Comparison of ENCODE assay signal across 8 cellular contexts in the genomic region with DNA sequence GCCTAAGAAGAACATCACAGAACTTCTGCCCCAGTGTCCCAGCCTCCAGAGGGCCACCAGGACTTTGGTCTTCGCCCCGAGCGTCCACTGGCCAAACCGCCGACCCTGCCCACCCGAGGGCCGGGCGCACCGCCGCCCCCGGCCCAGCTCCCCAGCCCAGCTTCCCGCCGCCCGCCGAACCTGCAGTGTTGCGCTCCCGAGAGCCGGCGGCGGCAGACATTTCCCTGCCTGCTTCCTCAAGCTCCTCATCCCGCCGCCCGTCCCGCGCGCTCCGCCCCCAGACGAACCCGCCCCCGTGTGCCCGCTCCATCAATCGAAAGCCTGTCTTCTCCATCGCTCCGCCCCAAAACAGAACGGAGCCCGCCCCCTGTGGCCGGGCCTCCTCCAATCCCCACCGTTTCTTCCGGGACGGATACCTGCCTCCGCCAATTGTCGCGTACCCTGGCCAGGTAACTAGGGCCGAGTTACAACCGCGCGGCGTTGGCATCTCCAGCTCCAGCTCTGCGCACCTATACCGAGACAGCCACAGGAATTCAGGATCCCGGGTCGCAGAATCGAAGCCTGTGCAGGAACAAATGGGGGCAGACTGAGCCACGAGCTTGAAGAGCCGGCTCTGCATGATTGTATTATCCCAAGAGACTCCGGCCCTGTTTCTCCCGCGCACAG. TPM values are rescaled to one million over a fixed set of nuclear protein-coding genes. Genes with fewer than 3 reads are reported as not detected.
A peak's percentile ranks its signal among the peaks of the same experiment; 100 is the strongest.
DNase-seq lines count a peak whose midpoint lies in the region; ATAC-seq, FAIRE-seq and TF ChIP-seq lines count a peak whose summit lies in the region.

No MANE protein-coding gene starts in this region.

- intact Hi-C loops in mammary epithelial cell (cut with micrococcal nuclease), result loop anchor here (2.0 kb wide), 1 partner anchor 15 kb away; a partner anchor contains a TSS

- H3K36me3 ChIP-seq in mammary epithelial cell (ENCODE audit: insufficient read depth, low read length), result no peaks in the 10 kb centered on the region
- H3K36me3 ChIP-seq in small intestine (ENCODE audit: control insufficient read depth in 2 of 2, insufficient read depth in 2 of 2, low read length in 2 of 2), result peaks cover 0 to 4% of the 10 kb centered on the region in 2 donors

- no peaks in the 10 kb centered on the region for H4K20me1 ChIP-seq in mammary epithelial cell (ENCODE audit: insufficient read depth, low read length)

- peak overlapping the region; percentile 80 for H3K27ac ChIP-seq in VCaP
- peak overlapping the region; percentile 56 for H3K27ac ChIP-seq in mammary epithelial cell (ENCODE audit: insufficient read depth, low read depth, low read length)
- H3K27ac ChIP-seq in small intestine (ENCODE audit: low read depth in 1 of 2, low read length in 1 of 2), result peak overlapping the region; percentile 3 to 15

- CTCF ChIA-PET in mammary epithelial cell (lab: Charles Lee; ENCODE audit: low non-redundant PET), result interaction anchor here (0.5 to 0.6 kb wide), 3 partner anchors 87 to 938 kb away, joined by 3 to 9 read pairs (median 3); no protein-coding TSS in a partner anchor

- DNase-seq in AG08396 (ENCODE audit: low spot score), result peak; percentile 97
- peak; percentile 97 for DNase-seq in NCI-H2196 treated with DMSO at 0.1 percent for 48 hours (lab: John Stamatoyannopoulos, UW; ENCODE audit: unreplicated experiment)
- DNase-seq in mammary epithelial cell, result peak; percentile 98
- peak; percentile 99 for DNase-seq in iPS-NIHi11 (ENCODE audit: low spot score)
- peak; percentile 99 for DNase-seq in small intestine

- WGBS in mammary epithelial cell (ENCODE audit: low coverage, missing lambda C conversion rate), result 2% methylated on average over 9 of the region's 58 CpGs
- 0 to 1% (median 1%) methylated on average over 56 to 58 of the region's 58 CpGs for WGBS in small intestine, 3 donors

- peak overlapping the region; percentile 90 for H3K4me2 ChIP-seq in mammary epithelial cell (ENCODE audit: insufficient read depth, low read depth, low read length)

- H2AFZ ChIP-seq in mammary epithelial cell (ENCODE audit: low read depth, low read length), result peak overlapping the region; percentile 94

- dilution Hi-C loops in mammary epithelial cell (cut with HindIII; ENCODE audit: low sequenced_read_pairs), result no loop called here

- in situ Hi-C loops in mammary epithelial cell (cut with MboI; ENCODE audit: low sequenced_read_pairs in 2 of 2), result no loop called here

- H3K9ac ChIP-seq in mammary epithelial cell (ENCODE audit: insufficient read depth, low read length), result peak overlapping the region; percentile 65

- no TSS peak for BruUV-seq in mammary epithelial cell (replicated peaks; lab: Mats Ljungman, UMichigan)

- H3K27me3 ChIP-seq in mammary epithelial cell (ENCODE audit: insufficient read depth, low read length), result no peaks in the 10 kb centered on the region
- no peaks in the 10 kb centered on the region for H3K27me3 ChIP-seq in small intestine (ENCODE audit: control insufficient read depth in 2 of 2, insufficient read depth in 2 of 2, low read length in 2 of 2)

- ATAC-seq in GM18909 (IDR thresholded peaks at IDR 0.05; ENCODE audit: poor library complexity, unreplicated experiment) (peak; percentile 95), HG03139 (IDR thresholded peaks at IDR 0.05; ENCODE audit: unreplicated experiment) (peak; percentile 91)

- H3K4me1 ChIP-seq in mammary epithelial cell (ENCODE audit: insufficient read depth, low read length), result peaks cover 25% of the 10 kb centered on the region
- H3K4me1 ChIP-seq in small intestine (ENCODE audit: control insufficient read depth in 2 of 2, insufficient read depth in 1 of 2, low read depth in 1 of 2, low read length in 1 of 2), result peaks cover 0 to 5% of the 10 kb centered on the region in 2 donors

- H3K4me3 ChIP-seq in mammary epithelial cell (replicated peaks in 1 of 3; ENCODE audit: insufficient read depth in 1 of 3, low read depth in 2 of 3, low read length in 3 of 3) (peak overlapping the region; percentile 77 to 96 (median 88)), small intestine (ENCODE audit: low read depth in 1 of 2, low read length in 2 of 2) (peak overlapping the region; percentile 79 to 92)

- peaks cover 22% of the 10 kb centered on the region for H3K79me2 ChIP-seq in mammary epithelial cell (ENCODE audit: insufficient read depth, low read length)

- H3K9me3 ChIP-seq in mammary epithelial cell (replicated peaks; ENCODE audit: insufficient read depth, low read length) (no peaks in the 10 kb centered on the region), small intestine (ENCODE audit: control insufficient read depth, low read depth) (no peaks in the 10 kb centered on the region)

- FAIRE-seq in small intestine (lab: Jason Lieb, UNC), result no peak

- TF ChIP-seq CTCF in VCaP (conservative IDR thresholded peaks at IDR 0.05), result no peak
- no peak for TF ChIP-seq CTCF in mammary epithelial cell (conservative IDR thresholded peaks at IDR 0.05 in 1 of 2, IDR thresholded peaks at IDR 0.05 in 1 of 2; ENCODE audit: extremely low read depth in 1 of 2, insufficient read depth in 1 of 2, low read depth in 1 of 2, low read length in 2 of 2)

RNA-seq across cellular contexts. Expression of a gene that starts 15.2 kb away (rescaled TPM):
- total RNA-seq in mammary epithelial cell, result 10 to 100 TPM; 11.2 to 17.5 TPM
- 4.5 TPM for polyA plus RNA-seq in mammary epithelial cell
- polyA minus RNA-seq in mammary epithelial cell, result 10.5 TPM
- polyA plus RNA-seq in small intestine, result 10 to 100 TPM in 1 of 3 donors, 1 to 10 TPM in 2; 6.7 to 11.7 (median 6.8) TPM

RNA-seq across cellular contexts. Expression of a gene that starts 58.2 kb away (rescaled TPM):
- total RNA-seq in mammary epithelial cell, result 10 to 100 TPM; 55.7 to 73.8 TPM
- polyA plus RNA-seq in mammary epithelial cell (45.0 TPM), small intestine (10 to 100 TPM; 13.9 to 24.7 (median 19.7) TPM)
- polyA minus RNA-seq in mammary epithelial cell, result 304 TPM

Comparison
In these comparisons a context has a peak if more than half of its experiments do, and no peak if none do; other contexts are left out.
1. Peak in every context shown above with its lines: DNase-seq, ATAC-seq, H3K4me3 ChIP-seq and H3K27ac ChIP-seq.
2. H3K27ac ChIP-seq: peak in every context shown above with its lines; median percentile 80 in VCaP; 56 in mammary epithelial cell; 9 in small intestine.